In genomic region chr22:37501610-37502341, GRCh38 we compare ENCODE assay signal across 9 cellular contexts. TPM values are rescaled to one million over a fixed set of nuclear protein-coding genes. Genes with fewer than 3 reads are reported as not detected.
DNase-seq lines count a peak whose midpoint lies in the region; ATAC-seq, FAIRE-seq and TF ChIP-seq lines count a peak whose summit lies in the region.
"Had no signal": no experiment of that assay in that cellular context is flagged by ENCODE, and none has a peak within 500 bp of the region (broad histone marks: within the 10 kb centered on the region; RNA-seq: fewer than 3 reads in every experiment).

No MANE protein-coding gene starts in this region.

- H3K36me3 Mint-ChIP-seq in astrocyte (ENCODE audit: low read depth, unreplicated experiment): peaks cover 10% of the 10 kb centered on the region

- peak overlapping the region; percentile 74 for H3K4me2 ChIP-seq in astrocyte (ENCODE audit: low read length)
- H3K4me2 ChIP-seq: BLaER1 had no signal

- peaks cover 16% of the 10 kb centered on the region for H3K36me3 ChIP-seq in astrocyte (ENCODE audit: insufficient read depth, low read length)
- H3K36me3 ChIP-seq in suprapubic skin: no peaks in the 10 kb centered on the region
- H3K36me3 ChIP-seq: BLaER1 had no signal

- H2AFZ ChIP-seq in astrocyte (ENCODE audit: low read depth, low read length): no peak overlapping the region

- peak overlapping the region; percentile 66 for H3K27ac ChIP-seq in astrocyte (ENCODE audit: low read depth, low read length)
- H3K27ac ChIP-seq in suprapubic skin: peak overlapping the region; percentile 56
- H3K27ac ChIP-seq: BLaER1 had no signal

- TF ChIP-seq EP300 in suprapubic skin (IDR thresholded peaks at IDR 0.05): no peak

- H4K20me1 ChIP-seq in astrocyte (ENCODE audit: insufficient read depth, low read length): peaks cover 15% of the 10 kb centered on the region
- H4K20me1 ChIP-seq: BLaER1 had no signal

- no peak overlapping the region for H3K4me3 ChIP-seq in astrocyte (ENCODE audit: insufficient read depth, low read depth, low read length)
- no peak overlapping the region for H3K4me3 ChIP-seq in suprapubic skin
- H3K4me3 ChIP-seq: BLaER1 had no signal

- 69% methylated on average over 14 of the region's 14 CpGs for WGBS in suprapubic skin

- H3K27me3 Mint-ChIP-seq in astrocyte (ENCODE audit: low read depth, unreplicated experiment): no peaks in the 10 kb centered on the region

- TF ChIP-seq CTCF in astrocyte (IDR thresholded peaks at IDR 0.05; ENCODE audit: insufficient read depth, low read depth, low read length) (no peak), suprapubic skin (IDR thresholded peaks at IDR 0.05) (no peak)

- no peak for ATAC-seq in HG03280 (IDR thresholded peaks at IDR 0.05; ENCODE audit: unreplicated experiment)

- H3K9me3 ChIP-seq in astrocyte (ENCODE audit: insufficient read depth, low read depth, low read length): no peaks in the 10 kb centered on the region
- no peaks in the 10 kb centered on the region for H3K9me3 ChIP-seq in suprapubic skin
- H3K9me3 ChIP-seq: BLaER1 had no signal

- peak; percentile 5 to 78 (median 60) for DNase-seq in NCI-H1417 (lab: John Stamatoyannopoulos, UW)
- no peak for DNase-seq in NCI-H1417 treated with DMSO at 0.1 percent for 48 hours (lab: John Stamatoyannopoulos, UW)
- peak; percentile 86 for DNase-seq in astrocyte (ENCODE audit: low read depth)
- peak; percentile 80 for DNase-seq in islet precursor cell
- no peak for DNase-seq in suprapubic skin (ENCODE audit: low spot score in 2 of 2)
- no peak for DNase-seq in mesenteric fat pad (ENCODE audit: low spot score)
- DNase-seq in activated CD4-positive, CD25-positive, alpha-beta regulatory T cell (lab: John Stamatoyannopoulos, UW): no peak

- FAIRE-seq in astrocyte (lab: Jason Lieb, UNC): peak; percentile 82

- peaks cover 6% of the 10 kb centered on the region for H3K79me2 ChIP-seq in astrocyte (ENCODE audit: insufficient read depth, low read length)

- peak overlapping the region; percentile 57 for H3K9ac ChIP-seq in astrocyte (ENCODE audit: low read length)
- H3K9ac ChIP-seq: BLaER1 had no signal

- peak overlapping the region; percentile 66 for H3K27ac Mint-ChIP-seq in astrocyte (ENCODE audit: unreplicated experiment)

- H3K27me3 ChIP-seq in astrocyte (ENCODE audit: insufficient read depth, low read length) (no peaks in the 10 kb centered on the region), suprapubic skin (peaks cover 6% of the 10 kb centered on the region)
- H3K27me3 ChIP-seq: BLaER1 had no signal

- H3K4me1 Mint-ChIP-seq in astrocyte (ENCODE audit: low read depth, unreplicated experiment): peaks cover 38% of the 10 kb centered on the region

- H3K4me1 ChIP-seq in astrocyte (ENCODE audit: insufficient read depth, low read length) (peaks cover 40% of the 10 kb centered on the region), suprapubic skin (peaks cover 49% of the 10 kb centered on the region)

- no peaks in the 10 kb centered on the region for H3K9me3 Mint-ChIP-seq in astrocyte (ENCODE audit: unreplicated experiment)

- H3K4me3 Mint-ChIP-seq in astrocyte (ENCODE audit: unreplicated experiment): peak overlapping the region; percentile 63

- no peak for TF ChIP-seq POLR2A in suprapubic skin (IDR thresholded peaks at IDR 0.05)

RNA-seq across cellular contexts. Expression of gene MFNG, which starts 15.6 kb away (rescaled TPM):
- 0.87 and 1.4 TPM in 2 replicates for total RNA-seq in astrocyte
- 1 to 10 TPM; 3.5 to 8.6 (median 4.9) TPM for total RNA-seq in suprapubic skin
- 33.6 TPM for total RNA-seq in mesenteric fat pad

RNA-seq across cellular contexts. Expression of gene CARD10, which starts 17.4 kb away (rescaled TPM):
- total RNA-seq in astrocyte: 19.7 and 22.6 TPM in 2 replicates
- total RNA-seq in suprapubic skin: 10 to 100 TPM; 12.2 to 17.3 (median 14.8) TPM
- total RNA-seq in mesenteric fat pad: 10.8 TPM

RNA-seq across cellular contexts. Expression of gene CDC42EP1, which starts 58.5 kb away (rescaled TPM):
- 106 and 109 TPM in 2 replicates for total RNA-seq in astrocyte
- total RNA-seq in suprapubic skin: 10 to 100 TPM; 32.1 to 93.7 (median 80.9) TPM
- 102 TPM for total RNA-seq in mesenteric fat pad

Comparison
In these comparisons a context has a peak if more than half of its experiments do, and no peak if none do; other contexts are left out.
1. DNase-seq: peak in NCI-H1417 (3 of 3), astrocyte (single experiment) and islet precursor cell (single experiment); none in NCI-H1417 treated with DMSO at 0.1 percent for 48 hours (single experiment), suprapubic skin (0 of 2), mesenteric fat pad (single experiment) and activated CD4-positive, CD25-positive, alpha-beta regulatory T cell (0 of 4).